In genomic region chr7:47580175-47580701, GRCh38 we compare ENCODE assay signal across 11 cellular contexts. TPM values are rescaled to one million over a fixed set of nuclear protein-coding genes. Genes with fewer than 3 reads are reported as not detected.
DNase-seq lines count a peak whose midpoint lies in the region; ATAC-seq and TF ChIP-seq lines count a peak whose summit lies in the region.
"Had no signal": no experiment of that assay in that cellular context is flagged by ENCODE, and none has a peak within 500 bp of the region (broad histone marks: within the 10 kb centered on the region; RNA-seq: fewer than 3 reads in every experiment).

No MANE protein-coding gene starts in this region.

- no peaks in the 10 kb centered on the region for H3K36me3 Mint-ChIP-seq in activated T-cell treated with anti-CD3 and anti-CD28 coated beads, Interleukin-2, amount 50 U/mL, for 24 hours (ENCODE audit: low read depth)

- TF ChIP-seq POLR2A in heart left ventricle (IDR thresholded peaks at IDR 0.05), result no peak

- no peaks in the 10 kb centered on the region for H3K9me3 Mint-ChIP-seq in activated T-cell treated with anti-CD3 and anti-CD28 coated beads, Interleukin-2, amount 50 U/mL, for 24 hours

- TF ChIP-seq CTCF in heart left ventricle (IDR thresholded peaks at IDR 0.05) (no peak), choroid plexus epithelial cell (conservative IDR thresholded peaks at IDR 0.05; ENCODE audit: low read depth, low read length) (no peak), mucosa of descending colon (IDR thresholded peaks at IDR 0.05) (no peak), foreskin keratinocyte (conservative IDR thresholded peaks at IDR 0.05) (no peak)

- H3K4me1 Mint-ChIP-seq in activated T-cell treated with anti-CD3 and anti-CD28 coated beads, Interleukin-2, amount 50 U/mL, for 24 hours (ENCODE audit: low read depth), result peaks cover 3% of the 10 kb centered on the region

- DNase-seq in right cardiac atrium (peak in 1 of 3 donors; percentile 72), heart left ventricle (no peak), choroid plexus epithelial cell (ENCODE audit: low read depth) (peak; percentile 74), mucosa of descending colon (peak; percentile 61 to 77 (median 65)), foreskin keratinocyte (no peak), ureter (ENCODE audit: low spot score) (no peak)
- no peak for DNase-seq in activated T-cell treated with anti-CD3 and anti-CD28 coated beads, Interleukin-2, amount 50 U/mL, for 24 hours
- DNase-seq: activated effector memory CD4-positive, alpha-beta T cell treated with anti-CD3 and anti-CD28 coated beads, Interleukin-2, amount 50 U/mL, for 16 hours had no signal

- peak overlapping the region; percentile 65 for H3K4me3 ChIP-seq in right cardiac atrium (ENCODE audit: low read length)
- peak overlapping the region in 6 of 12 donors; percentile 66 to 93 (median 78) for H3K4me3 ChIP-seq in heart left ventricle
- H3K4me3 ChIP-seq in choroid plexus epithelial cell (ENCODE audit: low read depth, low read length), result peak overlapping the region; percentile 81
- no peak overlapping the region for H3K4me3 ChIP-seq in mucosa of descending colon

- H3K27me3 ChIP-seq in right cardiac atrium (ENCODE audit: control insufficient read depth, insufficient read depth), result no peaks in the 10 kb centered on the region
- H3K27me3 ChIP-seq in heart left ventricle, result no peaks in the 10 kb centered on the region
- peaks cover 3% of the 10 kb centered on the region for H3K27me3 ChIP-seq in foreskin keratinocyte

- no peak overlapping the region for H3K27ac Mint-ChIP-seq in activated T-cell treated with anti-CD3 and anti-CD28 coated beads, Interleukin-2, amount 50 U/mL, for 24 hours

- H3K27me3 Mint-ChIP-seq in activated T-cell treated with anti-CD3 and anti-CD28 coated beads, Interleukin-2, amount 50 U/mL, for 24 hours, result peaks cover 40% of the 10 kb centered on the region

- intact Hi-C loops in right cardiac atrium (cut with DNase I) (loop anchor here in 1 of 4 donors (10.0 kb wide), 1 partner anchor 135 kb away; no protein-coding TSS in a partner anchor), heart left ventricle (cut with DNase I) (loop anchor here in 7 of 10 donors (5.0 to 10.0 kb wide), 5 partner anchors 135 to 235 kb away; no protein-coding TSS in a partner anchor), mucosa of descending colon (cut with DNase I, micrococcal nuclease) (no loop called here)

- H3K9me3 ChIP-seq in right cardiac atrium (ENCODE audit: control insufficient read depth, low read length) (no peaks in the 10 kb centered on the region), heart left ventricle (peaks cover 0 to under 1% (median 0%) of the 10 kb centered on the region in 12 donors), mucosa of descending colon (no peaks in the 10 kb centered on the region)

- no peak for ATAC-seq in right cardiac atrium
- no peak for ATAC-seq in heart left ventricle
- ATAC-seq in mucosa of descending colon, result peak; percentile 23
- no peak for ATAC-seq in foreskin keratinocyte
- ATAC-seq in HG02981 (IDR thresholded peaks at IDR 0.05; ENCODE audit: unreplicated experiment), result no peak

- H3K27ac ChIP-seq in right cardiac atrium (ENCODE audit: low read length) (no peak overlapping the region), heart left ventricle (peak overlapping the region in 2 of 12 donors; percentile 81 to 93), foreskin keratinocyte (no peak overlapping the region)
- H3K27ac ChIP-seq: C4-2B, HL-60 had no signal

- H3K4me3 Mint-ChIP-seq in activated T-cell treated with anti-CD3 and anti-CD28 coated beads, Interleukin-2, amount 50 U/mL, for 24 hours, result no peak overlapping the region

- peaks cover 19% of the 10 kb centered on the region for H3K4me1 ChIP-seq in right cardiac atrium (ENCODE audit: control insufficient read depth, insufficient read depth, low read length)
- H3K4me1 ChIP-seq in heart left ventricle, result peaks cover 3 to 81% (median 52%) of the 10 kb centered on the region in 12 donors
- peaks cover 38% of the 10 kb centered on the region for H3K4me1 ChIP-seq in mucosa of descending colon (ENCODE audit: low read depth)
- H3K4me1 ChIP-seq in foreskin keratinocyte, result peaks cover 5% of the 10 kb centered on the region

- 62% methylated on average over 7 of the region's 7 CpGs for WGBS in right cardiac atrium
- 60 to 73% (median 71%) methylated on average over 7 of the region's 7 CpGs for WGBS in heart left ventricle, 4 donors

- H3K36me3 ChIP-seq in heart left ventricle (no peaks in the 10 kb centered on the region), mucosa of descending colon (ENCODE audit: low read depth) (no peaks in the 10 kb centered on the region)

RNA-seq across cellular contexts. Expression of gene TNS3, which starts 1.7 kb away (rescaled TPM):
- total RNA-seq in right cardiac atrium (10 to 100 TPM; 37.5 to 48.3 (median 42.7) TPM), heart left ventricle (100 to 1,000 TPM in 1 of 9 donors, 10 to 100 TPM in 8; 29.6 to 116 (median 37.2) TPM), mucosa of descending colon (10 to 100 TPM; 69.1 to 98.9 (median 69.9) TPM), foreskin keratinocyte (6.6 and 9.4 TPM in 2 replicates), ureter (48.7 TPM)
- polyA plus RNA-seq in right cardiac atrium (19.7 TPM), heart left ventricle (10 to 100 TPM; 10.1 to 12.9 TPM), foreskin keratinocyte (2.4 and 2.9 TPM in 2 replicates)

Comparison
In these comparisons a context has a peak if more than half of its experiments do, and no peak if none do; other contexts are left out.
1. DNase-seq: peak in choroid plexus epithelial cell (single experiment) and mucosa of descending colon (3 of 3); none in heart left ventricle (0 of 5), foreskin keratinocyte (0 of 2), ureter (single experiment) and activated T-cell treated with anti-CD3 and anti-CD28 coated beads, Interleukin-2, amount 50 U/mL, for 24 hours (single experiment).
2. intact Hi-C loops: an anchor here in heart left ventricle (5.0 to 10.0 kb wide); none called in mucosa of descending colon.